Comparison of ENCODE assay signal across 1 cellular context in the genomic region with DNA sequence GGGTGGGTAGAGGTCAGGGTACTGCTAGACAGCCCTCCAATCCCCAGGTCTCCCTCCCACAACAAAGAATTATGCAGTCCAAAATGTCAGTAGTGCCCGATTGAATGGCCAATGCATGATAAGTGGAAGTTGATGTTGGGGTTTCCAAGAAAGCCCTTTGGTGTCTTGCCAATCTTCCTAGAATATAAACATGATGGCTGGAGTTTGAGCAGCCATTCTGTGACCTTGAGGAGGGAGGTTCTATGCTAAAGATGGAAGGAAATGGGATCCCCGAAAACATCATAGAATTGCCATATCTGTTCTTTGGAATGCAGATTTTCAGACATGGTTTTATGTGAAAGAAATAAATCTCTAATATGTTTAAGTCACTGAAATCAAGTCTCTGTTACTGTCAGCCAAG.
TF ChIP-seq lines count a peak whose summit lies in the region.

No MANE protein-coding gene starts in this region.

TF ChIP-seq in K562, 482 proteins besides CTCF, POLR2A, EP300 and RAD21 (continued from another document):
- TF ChIP-seq TCFL5 (CRISPR knock-in tag; conservative IDR thresholded peaks at IDR 0.05) (no peak), HIVEP1 (CRISPR knock-in tag; IDR thresholded peaks at IDR 0.05) (no peak), DNMT1 (IDR thresholded peaks at IDR 0.05) (no peak), EGR1 (conservative IDR thresholded peaks at IDR 0.05) (no peak), HDGF (IDR thresholded peaks at IDR 0.05) (no peak), CSDE1 (IDR thresholded peaks at IDR 0.05) (no peak), KLF1 (tag; IDR thresholded peaks at IDR 0.05) (no peak), PPARD (CRISPR knock-in tag; IDR thresholded peaks at IDR 0.05) (no peak), PCBP2 (IDR thresholded peaks at IDR 0.05; ENCODE audit: low read depth, low read length, poor library complexity, severe bottlenecking) (no peak)
- TF ChIP-seq, protein P1, sequence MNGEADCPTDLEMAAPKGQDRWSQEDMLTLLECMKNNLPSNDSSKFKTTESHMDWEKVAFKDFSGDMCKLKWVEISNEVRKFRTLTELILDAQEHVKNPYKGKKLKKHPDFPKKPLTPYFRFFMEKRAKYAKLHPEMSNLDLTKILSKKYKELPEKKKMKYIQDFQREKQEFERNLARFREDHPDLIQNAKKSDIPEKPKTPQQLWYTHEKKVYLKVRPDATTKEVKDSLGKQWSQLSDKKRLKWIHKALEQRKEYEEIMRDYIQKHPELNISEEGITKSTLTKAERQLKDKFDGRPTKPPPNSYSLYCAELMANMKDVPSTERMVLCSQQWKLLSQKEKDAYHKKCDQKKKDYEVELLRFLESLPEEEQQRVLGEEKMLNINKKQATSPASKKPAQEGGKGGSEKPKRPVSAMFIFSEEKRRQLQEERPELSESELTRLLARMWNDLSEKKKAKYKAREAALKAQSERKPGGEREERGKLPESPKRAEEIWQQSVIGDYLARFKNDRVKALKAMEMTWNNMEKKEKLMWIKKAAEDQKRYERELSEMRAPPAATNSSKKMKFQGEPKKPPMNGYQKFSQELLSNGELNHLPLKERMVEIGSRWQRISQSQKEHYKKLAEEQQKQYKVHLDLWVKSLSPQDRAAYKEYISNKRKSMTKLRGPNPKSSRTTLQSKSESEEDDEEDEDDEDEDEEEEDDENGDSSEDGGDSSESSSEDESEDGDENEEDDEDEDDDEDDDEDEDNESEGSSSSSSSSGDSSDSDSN (IDR thresholded peaks at IDR 0.05; ENCODE audit: borderline replicate concordance in 1 of 2, low read depth in 2 of 2, low read length in 2 of 2): no peak
- TF ChIP-seq, protein P2, sequence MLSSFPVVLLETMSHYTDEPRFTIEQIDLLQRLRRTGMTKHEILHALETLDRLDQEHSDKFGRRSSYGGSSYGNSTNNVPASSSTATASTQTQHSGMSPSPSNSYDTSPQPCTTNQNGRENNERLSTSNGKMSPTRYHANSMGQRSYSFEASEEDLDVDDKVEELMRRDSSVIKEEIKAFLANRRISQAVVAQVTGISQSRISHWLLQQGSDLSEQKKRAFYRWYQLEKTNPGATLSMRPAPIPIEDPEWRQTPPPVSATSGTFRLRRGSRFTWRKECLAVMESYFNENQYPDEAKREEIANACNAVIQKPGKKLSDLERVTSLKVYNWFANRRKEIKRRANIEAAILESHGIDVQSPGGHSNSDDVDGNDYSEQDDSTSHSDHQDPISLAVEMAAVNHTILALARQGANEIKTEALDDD (IDR thresholded peaks at IDR 0.05): no peak
